Comparison of ENCODE assay signal across 34 cellular contexts in the genomic region with DNA sequence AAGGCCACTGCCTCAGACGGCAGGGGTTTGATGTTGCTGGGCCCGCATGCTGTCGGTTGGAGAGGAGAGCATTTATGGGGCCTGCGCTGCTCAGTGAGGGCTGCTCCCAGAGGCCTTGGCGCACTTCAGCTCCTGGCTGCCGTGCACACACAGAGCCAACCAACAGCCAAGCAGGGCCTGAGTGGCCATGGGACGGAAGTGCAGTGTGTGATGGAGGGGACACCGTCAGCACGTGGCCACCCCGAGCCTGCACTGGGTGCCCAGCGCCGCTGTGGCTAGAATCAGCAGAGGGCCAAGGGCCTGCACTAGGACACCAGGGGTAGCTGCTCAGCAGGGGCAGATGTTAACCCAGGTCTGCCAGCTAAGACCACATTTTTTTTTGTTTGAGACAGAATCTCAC.
"Had no signal": no experiment of that assay in that cellular context is flagged by ENCODE, and none has a peak within 500 bp of the region (broad histone marks: within the 10 kb centered on the region; RNA-seq: fewer than 3 reads in every experiment).

No MANE protein-coding gene starts in this region.

- H3K4me3 ChIP-seq: Peyer's patch, SJSA1 had no signal

- H3K27ac ChIP-seq: brain microvascular endothelial cell, Peyer's patch, SJSA1 had no signal

- H3K27me3 ChIP-seq: brain microvascular endothelial cell, Peyer's patch, SJSA1 had no signal

- DNase-seq: activated CD4-positive, alpha-beta T cell treated with anti-CD3 and anti-CD28 coated beads, Interleukin-2, amount 10 ng/mL, durations not matched to agents 24 days and 14 days; activated CD4-positive, alpha-beta T cell treated with anti-CD3 and anti-CD28 coated beads, Interleukin-2, amount 50 U/mL, for 4 hours; activated CD8-positive, alpha-beta T cell treated with anti-CD3 and anti-CD28 coated beads for 36 hours; activated effector memory CD4-positive, alpha-beta T cell treated with anti-CD3 and anti-CD28 coated beads, Interleukin-2, amount 50 U/mL, for 16 hours; activated naive CD4-positive, alpha-beta T cell; activated naive CD4-positive, alpha-beta T cell treated with anti-CD3 and anti-CD28 coated beads, Interleukin-2, amount 50 U/mL, for 16 hours; activated naive CD8-positive, alpha-beta T cell treated with anti-CD3 and anti-CD28 coated beads for 36 hours; activated T-cell treated with anti-CD3 and anti-CD28 coated beads, Interleukin-2, amount 50 U/mL, for 1 hour; activated T-cell treated with anti-CD3 and anti-CD28 coated beads, Interleukin-2, amount 50 U/mL, for 72 hours; amniotic stem cell; aorta; brain microvascular endothelial cell; central memory CD4-positive, alpha-beta T cell; Karpas-422; NCI-H1105; NCI-H1436; NCI-H1694; NCI-H1930; NCI-H2081 treated with DMSO at 0.1 percent for 48 hours; NCI-H2171 treated with DMSO at 0.1 percent for 48 hours; NCI-H2227 treated with DMSO at 0.1 percent for 48 hours; NCI-H446; NCI-H510A treated with DMSO at 0.1 percent for 48 hours; NCI-H526 treated with DMSO at 0.1 percent for 48 hours; NCI-H774; NK-92 treated with Interleukin-12 subunit alpha and Interleukin-12 subunit beta, amount 100 ng/mL, for 24 hours; PC-3; Peyer's patch; RPMI8226; SHP77 treated with DMSO at 0.1 percent for 48 hours; T-helper 1 cell; T-helper 2 cell; T-helper 9 cell had no signal

- H3K9me3 ChIP-seq: Peyer's patch, SJSA1 had no signal
